Comparison of ENCODE assay signal across 8 cellular contexts in genomic region chr1:44807364-44808062, GRCh38. TPM values are rescaled to one million over a fixed set of nuclear protein-coding genes. Genes with fewer than 3 reads are reported as not detected.
DNase-seq lines count a peak whose midpoint lies in the region; ATAC-seq and TF ChIP-seq lines count a peak whose summit lies in the region.

No MANE protein-coding gene starts in this region.

- no peaks in the 10 kb centered on the region for H3K9me3 ChIP-seq in mucosa of descending colon

- peak; percentile 34 for ATAC-seq in HG02973 (IDR thresholded peaks at IDR 0.05; ENCODE audit: unreplicated experiment)
- ATAC-seq in mucosa of descending colon = peak; percentile 86

- H3K4me3 ChIP-seq in epithelial cell of proximal tubule (ENCODE audit: low read depth, low read length) (peak overlapping the region; percentile 48), mucosa of descending colon (no peak overlapping the region)

- no peaks in the 10 kb centered on the region for H3K36me3 ChIP-seq in mucosa of descending colon (ENCODE audit: low read depth)

- DNase-seq in GM04504 (ENCODE audit: low read depth) (peak; percentile 100), OCI-M1 (lab: John Stamatoyannopoulos, UW) (peak; percentile 95), epithelial cell of proximal tubule (ENCODE audit: low read depth) (peak; percentile 99), mucosa of descending colon (peak; percentile 96 to 99 (median 98)), NCI-H446 treated with DMSO at 0.1 percent for 48 hours (lab: John Stamatoyannopoulos, UW) (no peak)
- DNase-seq in activated T-cell treated with anti-CD3 and anti-CD28 coated beads, Interleukin-2, amount 50 U/mL, for 1 hour = peak; percentile 92
- DNase-seq in stimulated activated CD8-positive, alpha-beta memory T cell treated with anti-CD3 and anti-CD28 coated beads, Interleukin-4, amount 100 ng/mL, for 24 hours (ENCODE audit: low read depth) = peak; percentile 79

- intact Hi-C loops in mucosa of descending colon (cut with DNase I, micrococcal nuclease) = no loop called here

- TF ChIP-seq CTCF in epithelial cell of proximal tubule (conservative IDR thresholded peaks at IDR 0.05; ENCODE audit: low read depth, low read length) (no peak), mucosa of descending colon (IDR thresholded peaks at IDR 0.05) (peak; percentile 9)

- peaks cover 45% of the 10 kb centered on the region for H3K4me1 ChIP-seq in mucosa of descending colon (ENCODE audit: low read depth)

RNA-seq across cellular contexts. Expression of gene DYNLT4, which starts 0.4 kb away (rescaled TPM):
- total RNA-seq in epithelial cell of proximal tubule (0.29 TPM in 1 of 2 replicates, not detected in the other), mucosa of descending colon (1 to 10 TPM in 1 of 3 donors, under 1 TPM in 1, not detected in 1; 0.67 to 1.6 TPM)

RNA-seq across cellular contexts. Expression of gene BTBD19, which starts 0.8 kb away (rescaled TPM):
- total RNA-seq in epithelial cell of proximal tubule (0.29 and 2.8 TPM in 2 replicates), mucosa of descending colon (1 to 10 TPM; 2.8 to 4.4 (median 3.2) TPM)

RNA-seq across cellular contexts. Expression of gene PLK3, which starts 7.3 kb away (rescaled TPM):
- 25.5 and 51.1 TPM in 2 replicates for total RNA-seq in epithelial cell of proximal tubule
- 10 to 100 TPM in 2 of 3 donors, 1 to 10 TPM in 1; 6.4 to 14.5 (median 12.0) TPM for total RNA-seq in mucosa of descending colon

RNA-seq across cellular contexts. Expression of gene BEST4, which starts 19.5 kb away (rescaled TPM):
- total RNA-seq in epithelial cell of proximal tubule = 0.07 and 0.12 TPM in 2 replicates
- total RNA-seq in mucosa of descending colon = 100 to 1,000 TPM in 1 of 3 donors, 10 to 100 TPM in 2; 35.1 to 179 (median 94.0) TPM

RNA-seq across cellular contexts. Expression of gene RPS8, which starts 32.2 kb away (rescaled TPM):
- total RNA-seq in epithelial cell of proximal tubule = 2,248 and 2,814 TPM in 2 replicates
- total RNA-seq in mucosa of descending colon = 1,000 to 10,000 TPM; 1,308 to 1,364 (median 1,337) TPM
